Comparison of ENCODE assay signal across 16 cellular contexts in genomic region chrX:41589634-41590270, GRCh38.
DNase-seq lines count a peak whose midpoint lies in the region; ATAC-seq and TF ChIP-seq lines count a peak whose summit lies in the region.
"Had no signal": no experiment of that assay in that cellular context is flagged by ENCODE, and none has a peak within 500 bp of the region (broad histone marks: within the 10 kb centered on the region; RNA-seq: fewer than 3 reads in every experiment).

No MANE protein-coding gene starts in this region.

- no peaks in the 10 kb centered on the region for H3K27me3 Mint-ChIP-seq in brain
- no peaks in the 10 kb centered on the region for H3K27me3 Mint-ChIP-seq in activated CD8-positive, alpha-beta T cell treated with anti-CD3 and anti-CD28 coated beads for 36 hours
- no peaks in the 10 kb centered on the region for H3K27me3 Mint-ChIP-seq in activated CD4-positive, alpha-beta T cell treated with anti-CD3 and anti-CD28 coated beads for 36 hours
- H3K27me3 Mint-ChIP-seq: central memory CD8-positive, alpha-beta T cell; naive thymus-derived CD4-positive, alpha-beta T cell had no signal

- no peak for TF ChIP-seq CTCF in brain (conservative IDR thresholded peaks at IDR 0.05)
- TF ChIP-seq CTCF in smooth muscle cell (IDR thresholded peaks at IDR 0.05; ENCODE audit: borderline replicate concordance, insufficient read depth, poor library complexity, severe bottlenecking) = no peak
- TF ChIP-seq CTCF in activated CD8-positive, alpha-beta T cell treated with anti-CD3 and anti-CD28 coated beads for 36 hours (IDR thresholded peaks at IDR 0.05) = no peak
- TF ChIP-seq CTCF in breast epithelium (IDR thresholded peaks at IDR 0.05) = no peak

- peak overlapping the region in 4 of 5 experiments; percentile 24 to 85 (median 52) for H3K27ac Mint-ChIP-seq in brain
- no peak overlapping the region for H3K27ac Mint-ChIP-seq in activated CD8-positive, alpha-beta T cell treated with anti-CD3 and anti-CD28 coated beads for 36 hours
- H3K27ac Mint-ChIP-seq in activated CD4-positive, alpha-beta T cell treated with anti-CD3 and anti-CD28 coated beads for 36 hours = no peak overlapping the region
- H3K27ac Mint-ChIP-seq: immature natural killer cell; naive thymus-derived CD4-positive, alpha-beta T cell had no signal

- H3K9me3 ChIP-seq in smooth muscle cell (replicated peaks; ENCODE audit: low read depth) (peaks cover 3% of the 10 kb centered on the region), breast epithelium (no peaks in the 10 kb centered on the region)
- H3K9me3 ChIP-seq: esophagus squamous epithelium had no signal

- H2AFZ ChIP-seq in smooth muscle cell (ENCODE audit: low read depth) = no peak overlapping the region

- intact Hi-C loops in activated CD8-positive, alpha-beta T cell treated with anti-CD3 and anti-CD28 coated beads for 36 hours (cut with micrococcal nuclease) = no loop called here
- intact Hi-C loops in breast epithelium (cut with DNase I; ENCODE audit: low total_unique reads) = loop anchor here (5.0 kb wide), 1 partner anchor 222 kb away; no protein-coding TSS in a partner anchor
- intact Hi-C loops in activated CD4-positive, alpha-beta T cell treated with anti-CD3 and anti-CD28 coated beads for 36 hours (cut with DNase I, micrococcal nuclease) = no loop called here

- DNase-seq in GM04504 (ENCODE audit: low read depth) (peak; percentile 10), iris pigment epithelial cell (ENCODE audit: low read depth) (peak; percentile 45), smooth muscle cell (lab: John Stamatoyannopoulos, UW; ENCODE audit: unreplicated experiment) (no peak), breast epithelium (ENCODE audit: low spot score in 2 of 2) (no peak), epidermal melanocyte (ENCODE audit: insufficient read length, low spot score) (no peak)
- no peak for DNase-seq in activated CD8-positive, alpha-beta T cell treated with anti-CD3 and anti-CD28 coated beads for 36 hours
- no peak for DNase-seq in activated CD4-positive, alpha-beta T cell treated with anti-CD3 and anti-CD28 coated beads for 36 hours
- DNase-seq: activated CD4-positive, alpha-beta T cell treated with anti-CD3 and anti-CD28 coated beads, Interleukin-2, amount 50 U/mL, for 48 hours; activated gamma-delta T cell; esophagus squamous epithelium; immature natural killer cell; naive thymus-derived CD4-positive, alpha-beta T cell; NCI-H1092 treated with DMSO at 0.1 percent for 48 hours; NCI-H446 had no signal

- no peaks in the 10 kb centered on the region for H3K36me3 ChIP-seq in smooth muscle cell (ENCODE audit: low read depth)
- H3K36me3 ChIP-seq in breast epithelium = no peaks in the 10 kb centered on the region

- H3K4me3 ChIP-seq in smooth muscle cell = peak overlapping the region; percentile 25
- peak overlapping the region in 1 of 3 donors; percentile 27 for H3K4me3 ChIP-seq in breast epithelium
- H3K4me3 ChIP-seq: esophagus squamous epithelium had no signal

- H4K20me1 ChIP-seq in smooth muscle cell (ENCODE audit: low read depth) = no peaks in the 10 kb centered on the region

- H3K4me1 Mint-ChIP-seq in brain = peaks cover 5% of the 10 kb centered on the region
- H3K4me1 Mint-ChIP-seq in activated CD8-positive, alpha-beta T cell treated with anti-CD3 and anti-CD28 coated beads for 36 hours (ENCODE audit: low read depth) = no peaks in the 10 kb centered on the region
- H3K4me1 Mint-ChIP-seq in activated CD4-positive, alpha-beta T cell treated with anti-CD3 and anti-CD28 coated beads for 36 hours = no peaks in the 10 kb centered on the region
- H3K4me1 Mint-ChIP-seq: central memory CD8-positive, alpha-beta T cell; naive thymus-derived CD4-positive, alpha-beta T cell had no signal

- no peak for TF ChIP-seq POLR2A in breast epithelium (IDR thresholded peaks at IDR 0.05)

- H3K27ac ChIP-seq in smooth muscle cell (ENCODE audit: low read depth) = peak overlapping the region; percentile 60
- no peak overlapping the region for H3K27ac ChIP-seq in breast epithelium
- H3K27ac ChIP-seq: esophagus squamous epithelium had no signal

- peak overlapping the region; percentile 50 for H3K4me2 ChIP-seq in smooth muscle cell

- no peaks in the 10 kb centered on the region for H3K79me2 ChIP-seq in smooth muscle cell (ENCODE audit: low read depth)

- no peaks in the 10 kb centered on the region for H3F3A ChIP-seq in smooth muscle cell (ENCODE audit: low read depth)

- WGBS in smooth muscle cell (ENCODE audit: low lambda C conversion rate) = 53% methylated on average over 5 of the region's 5 CpGs

- no peak for ATAC-seq in activated CD8-positive, alpha-beta T cell treated with anti-CD3 and anti-CD28 coated beads for 36 hours
- ATAC-seq in activated CD4-positive, alpha-beta T cell treated with anti-CD3 and anti-CD28 coated beads for 36 hours = no peak
- ATAC-seq: naive thymus-derived CD4-positive, alpha-beta T cell had no signal

- POLR2A ChIA-PET in activated CD8-positive, alpha-beta T cell treated with anti-CD3 and anti-CD28 coated beads for 36 hours (lab: Charles Lee) = no interaction called here
- POLR2A ChIA-PET in activated CD4-positive, alpha-beta T cell treated with anti-CD3 and anti-CD28 coated beads for 36 hours (lab: Charles Lee) = no interaction called here

- CTCF ChIA-PET in activated CD8-positive, alpha-beta T cell treated with anti-CD3 and anti-CD28 coated beads for 36 hours (lab: Charles Lee) = no interaction called here
- CTCF ChIA-PET in activated CD4-positive, alpha-beta T cell treated with anti-CD3 and anti-CD28 coated beads for 36 hours (lab: Charles Lee) = no interaction called here

- peaks cover 34% of the 10 kb centered on the region for H3K36me3 Mint-ChIP-seq in brain
- peaks cover 3% of the 10 kb centered on the region for H3K36me3 Mint-ChIP-seq in activated CD8-positive, alpha-beta T cell treated with anti-CD3 and anti-CD28 coated beads for 36 hours (ENCODE audit: low read depth)
- peaks cover 2% of the 10 kb centered on the region for H3K36me3 Mint-ChIP-seq in activated CD4-positive, alpha-beta T cell treated with anti-CD3 and anti-CD28 coated beads for 36 hours (ENCODE audit: low read depth)

- H3K9ac ChIP-seq in smooth muscle cell (ENCODE audit: low read depth) = no peak overlapping the region

- H3K4me1 ChIP-seq in smooth muscle cell (ENCODE audit: low read depth) (no peaks in the 10 kb centered on the region), breast epithelium (no peaks in the 10 kb centered on the region)
- H3K4me1 ChIP-seq: esophagus squamous epithelium had no signal

- no peaks in the 10 kb centered on the region for H3K9me3 Mint-ChIP-seq in brain
- H3K9me3 Mint-ChIP-seq in activated CD8-positive, alpha-beta T cell treated with anti-CD3 and anti-CD28 coated beads for 36 hours = no peaks in the 10 kb centered on the region
- no peaks in the 10 kb centered on the region for H3K9me3 Mint-ChIP-seq in activated CD4-positive, alpha-beta T cell treated with anti-CD3 and anti-CD28 coated beads for 36 hours (ENCODE audit: low read depth)
- H3K9me3 Mint-ChIP-seq: central memory CD8-positive, alpha-beta T cell; immature natural killer cell had no signal

- H3K4me3 Mint-ChIP-seq in brain = peak overlapping the region in 3 of 5 experiments; percentile 30 to 56 (median 50)
- no peak overlapping the region for H3K4me3 Mint-ChIP-seq in activated CD8-positive, alpha-beta T cell treated with anti-CD3 and anti-CD28 coated beads for 36 hours
- H3K4me3 Mint-ChIP-seq in activated CD4-positive, alpha-beta T cell treated with anti-CD3 and anti-CD28 coated beads for 36 hours = no peak overlapping the region
- H3K4me3 Mint-ChIP-seq: central memory CD8-positive, alpha-beta T cell; immature natural killer cell; naive thymus-derived CD4-positive, alpha-beta T cell had no signal

- no peaks in the 10 kb centered on the region for H3K27me3 ChIP-seq in smooth muscle cell (ENCODE audit: low read depth)
- peaks cover 0 to 29% of the 10 kb centered on the region in 2 donors for H3K27me3 ChIP-seq in breast epithelium
- H3K27me3 ChIP-seq: esophagus squamous epithelium had no signal

Comparison
In these comparisons a context has a peak if more than half of its experiments do, and no peak if none do; other contexts are left out.
1. DNase-seq: peak in GM04504 (single experiment) and iris pigment epithelial cell (single experiment); none in smooth muscle cell (single experiment), activated CD8-positive, alpha-beta T cell treated with anti-CD3 and anti-CD28 coated beads for 36 hours (single experiment), breast epithelium (0 of 2), epidermal melanocyte (single experiment) and activated CD4-positive, alpha-beta T cell treated with anti-CD3 and anti-CD28 coated beads for 36 hours (single experiment).
2. H3K27ac Mint-ChIP-seq: peak in brain (4 of 5); none in activated CD8-positive, alpha-beta T cell treated with anti-CD3 and anti-CD28 coated beads for 36 hours (single experiment) and activated CD4-positive, alpha-beta T cell treated with anti-CD3 and anti-CD28 coated beads for 36 hours (single experiment).
3. H3K4me3 Mint-ChIP-seq: peak in brain (3 of 5); none in activated CD8-positive, alpha-beta T cell treated with anti-CD3 and anti-CD28 coated beads for 36 hours (single experiment) and activated CD4-positive, alpha-beta T cell treated with anti-CD3 and anti-CD28 coated beads for 36 hours (single experiment).